In genomic region chr17:12024332-12024731, GRCh38 we compare ENCODE assay signal across 13 cellular contexts. TPM values are rescaled to one million over a fixed set of nuclear protein-coding genes. Genes with fewer than 3 reads are reported as not detected.
A peak's percentile ranks its signal among the peaks of the same experiment; 100 is the strongest.
DNase-seq lines count a peak whose midpoint lies in the region; ATAC-seq and TF ChIP-seq lines count a peak whose summit lies in the region.
"Had no signal": no experiment of that assay in that cellular context is flagged by ENCODE, and none has a peak within 500 bp of the region (broad histone marks: within the 10 kb centered on the region; RNA-seq: fewer than 3 reads in every experiment).

No MANE protein-coding gene starts in this region.

- H3K9ac ChIP-seq in H9 (ENCODE audit: extremely low read depth, insufficient read length, low read length): no peak overlapping the region

- no peak overlapping the region for H3K4me3 ChIP-seq in cardiac fibroblast (replicated peaks in 1 of 2; ENCODE audit: low read depth in 2 of 2, low read length in 2 of 2)

- H2BK120ac ChIP-seq in H9 (ENCODE audit: low read depth, low read length, poor library complexity, severe bottlenecking): no peak overlapping the region

- H3K79me1 ChIP-seq in H9 (ENCODE audit: insufficient read depth, low read depth, low read length, poor library complexity, severe bottlenecking): peaks cover 12% of the 10 kb centered on the region

- no peak overlapping the region for H3K4me2 ChIP-seq in H9 (ENCODE audit: insufficient read depth, insufficient read length, low read length)

- H3K27me3 ChIP-seq in H9 (ENCODE audit: insufficient read depth, low read length): no peaks in the 10 kb centered on the region

- no peaks in the 10 kb centered on the region for H3K4me1 ChIP-seq in H9 (ENCODE audit: insufficient read depth, low read length)

- no peak overlapping the region for H4K91ac ChIP-seq in H9 (ENCODE audit: insufficient read length, low read depth, low read length)

- H3K23me2 ChIP-seq in H9 (ENCODE audit: insufficient read length, low read depth, low read length, poor library complexity, severe bottlenecking): peaks cover 3% of the 10 kb centered on the region

- WGBS in H9 (ENCODE audit: extremely low coverage, insufficient read length, low lambda C conversion rate): no CpG with 5 or more reads among the region's 1 CpG

- no peaks in the 10 kb centered on the region for H3K9me3 ChIP-seq in H9 (ENCODE audit: control insufficient read depth, low read depth, low read length)

- no peak overlapping the region for H3K27ac Mint-ChIP-seq in H9
- H3K27ac Mint-ChIP-seq: CD8-positive, alpha-beta T cell; WTC11 had no signal

- no peaks in the 10 kb centered on the region for H4K20me1 ChIP-seq in H9 (ENCODE audit: control insufficient read depth, insufficient read depth, insufficient read length)

- H3K4ac ChIP-seq in H9 (ENCODE audit: low read depth, low read length): no peak overlapping the region

- H3K36me3 Mint-ChIP-seq in H9 (ENCODE audit: insufficient read depth in 1 of 3, low read depth in 3 of 3): no peaks in the 10 kb centered on the region
- H3K36me3 Mint-ChIP-seq: WTC11 had no signal

- H3K27ac ChIP-seq in H9 (ENCODE audit: insufficient read length, low read depth, low read length): no peak overlapping the region

- TF ChIP-seq CTCF in cardiac fibroblast (IDR thresholded peaks at IDR 0.05; ENCODE audit: low read depth, low read length): no peak
- TF ChIP-seq CTCF in H9 (conservative IDR thresholded peaks at IDR 0.05): no peak

- no peak overlapping the region for H2BK20ac ChIP-seq in H9 (ENCODE audit: low read depth, low read length, poor library complexity, severe bottlenecking)

- no peak overlapping the region for H2BK12ac ChIP-seq in H9 (ENCODE audit: insufficient read length, low read depth, low read length)

- DNase-seq in Daoy (ENCODE audit: low read depth): peak; percentile 57
- peak; percentile 89 for DNase-seq in NCI-H226
- DNase-seq in cardiac fibroblast (ENCODE audit: low read depth in 2 of 2): peak; percentile 32 to 87
- DNase-seq in myocyte (ENCODE audit: low read depth): peak; percentile 4
- DNase-seq in H9: no peak
- DNase-seq in cerebellum (ENCODE audit: low spot score): no peak
- no peak for DNase-seq in DMS114 treated with DMSO at 0.1 percent for 48 hours (lab: John Stamatoyannopoulos, UW; ENCODE audit: unreplicated experiment)
- DNase-seq: activated CD8-positive, alpha-beta memory T cell treated with anti-CD3 and anti-CD28 coated beads, Interleukin-2, amount 50 U/mL, for 4 hours; CD8-positive, alpha-beta T cell; NCI-H526 treated with DMSO at 0.1 percent for 48 hours; retina had no signal

- H3T11ph ChIP-seq in H9 (ENCODE audit: low read length): no peak overlapping the region

- ATAC-seq in GM21529 (IDR thresholded peaks at IDR 0.05; ENCODE audit: unreplicated experiment): no peak
- ATAC-seq: CD8-positive, alpha-beta T cell; WTC11 had no signal

- H2BK5ac ChIP-seq in H9 (ENCODE audit: insufficient read length, low read length): no peak overlapping the region

- no peak overlapping the region for H2BK15ac ChIP-seq in H9 (ENCODE audit: low read depth, low read length)

- no peak overlapping the region for H4K5ac ChIP-seq in H9 (ENCODE audit: insufficient read length, low read depth, low read length)

- H3K27me3 Mint-ChIP-seq in H9 (ENCODE audit: low read depth): peaks cover 11% of the 10 kb centered on the region

- H4K8ac ChIP-seq in H9 (replicated peaks; ENCODE audit: insufficient read length, low read depth, low read length): no peak overlapping the region

- H3K79me2 ChIP-seq in H9 (ENCODE audit: insufficient read depth, low read length): peaks cover 21% of the 10 kb centered on the region; the same call in 1 of the 2 replicates

- H3K4me3 Mint-ChIP-seq in H9: no peak overlapping the region
- H3K4me3 Mint-ChIP-seq: CD8-positive, alpha-beta T cell; WTC11 had no signal

- no peak overlapping the region for H3K56ac ChIP-seq in H9 (ENCODE audit: insufficient read length, low read depth, low read length)

- H3K14ac ChIP-seq in H9 (ENCODE audit: insufficient read depth, low read length): no peak overlapping the region

- H3K4me1 Mint-ChIP-seq in H9: peaks cover 55 to 59% of the 10 kb centered on the region in 2 experiments

- no peak overlapping the region for H2AFZ ChIP-seq in H9 (ENCODE audit: low read length)

- no peak overlapping the region for H2AK5ac ChIP-seq in H9 (ENCODE audit: insufficient read length, low read length)

- no peak overlapping the region for H3K18ac ChIP-seq in H9 (ENCODE audit: insufficient read length, low read depth, low read length)

- H3K23ac ChIP-seq in H9 (ENCODE audit: insufficient read length, low read depth, low read length): no peak overlapping the region

- H3K9me3 Mint-ChIP-seq in H9: no peaks in the 10 kb centered on the region
- H3K9me3 Mint-ChIP-seq: CD8-positive, alpha-beta T cell; WTC11 had no signal

RNA-seq across cellular contexts. Expression of gene MAP2K4, which starts 3.7 kb away (rescaled TPM):
- total RNA-seq in Daoy (2014; rRNA removed; shearing (Covaris generic)): 21.7 and 31.8 TPM in 2 replicates
- total RNA-seq in myocyte (34.1 and 39.3 TPM in 2 replicates), H9 (2021) (46.1 and 47.5 TPM in 2 replicates), cerebellum (70.0 TPM)
- 12.3 TPM for polyA plus RNA-seq in myocyte (2012)

RNA-seq across cellular contexts. Expression of gene ZNF18, which starts 27.1 kb away (rescaled TPM):
- total RNA-seq in Daoy (2014; rRNA removed; shearing (Covaris generic)): 4.4 and 10.6 TPM in 2 replicates
- total RNA-seq in myocyte: 14.3 and 14.4 TPM in 2 replicates
- 8.8 TPM for polyA plus RNA-seq in myocyte (2012)
- 6.8 and 7.0 TPM in 2 replicates for total RNA-seq in H9 (2021)
- total RNA-seq in cerebellum: 13.2 TPM

Comparison
In these comparisons a context has a peak if more than half of its experiments do, and no peak if none do; other contexts are left out.
1. DNase-seq: peak in Daoy (single experiment), NCI-H226 (single experiment), cardiac fibroblast (2 of 2) and myocyte (single experiment); none in H9 (single experiment), cerebellum (single experiment) and DMS114 treated with DMSO at 0.1 percent for 48 hours (single experiment).